In genomic region chr11:128859563-128860441, GRCh38 we compare ENCODE assay signal across 7 cellular contexts. TPM values are rescaled to one million over a fixed set of nuclear protein-coding genes. Genes with fewer than 3 reads are reported as not detected.
DNase-seq lines count a peak whose midpoint lies in the region; ATAC-seq and TF ChIP-seq lines count a peak whose summit lies in the region.

No MANE protein-coding gene starts in this region.

- H3K9me3 ChIP-seq in OCI-LY1 (ENCODE audit: low read length) (no peaks in the 10 kb centered on the region), upper lobe of right lung (no peaks in the 10 kb centered on the region)

- H3K27ac ChIP-seq in OCI-LY1 (ENCODE audit: low read depth, low read length, poor library complexity, severe bottlenecking) (no peak overlapping the region), foreskin keratinocyte (no peak overlapping the region), upper lobe of right lung (no peak overlapping the region)

- DNase-seq in activated T-cell treated with anti-CD3 and anti-CD28 coated beads, Interleukin-2, amount 50 U/mL, for 1 hour = peak; percentile 77
- DNase-seq in foreskin keratinocyte (peak in 1 of 2 donors; percentile 28), posterior cingulate gyrus (peak in 6 of 10 donors; percentile 23 to 89 (median 46)), upper lobe of right lung (peak; percentile 91)

- H3K9ac ChIP-seq in OCI-LY1 (ENCODE audit: low read length) = no peak overlapping the region; the same call in 1 of the 2 replicates

- no peak overlapping the region for H3K4me3 ChIP-seq in OCI-LY1 (ENCODE audit: low read depth, low read length, poor library complexity, severe bottlenecking)
- no peak overlapping the region for H3K4me3 ChIP-seq in upper lobe of right lung

- intact Hi-C loops in posterior cingulate gyrus (cut with DNase I) (loop anchor here (1.0 kb wide), 1 partner anchor 688 kb away; no protein-coding TSS in a partner anchor), upper lobe of right lung (cut with DNase I) (no loop called here)

- H3F3A ChIP-seq in OCI-LY1 (ENCODE audit: insufficient read depth, low read length) = no peaks in the 10 kb centered on the region

- no peaks in the 10 kb centered on the region for H3K27me3 ChIP-seq in OCI-LY1 (ENCODE audit: insufficient read depth, low read length)
- H3K27me3 ChIP-seq in foreskin keratinocyte = peaks cover 14% of the 10 kb centered on the region
- no peaks in the 10 kb centered on the region for H3K27me3 ChIP-seq in upper lobe of right lung

- H2AFZ ChIP-seq in OCI-LY1 (ENCODE audit: low read length) = no peak overlapping the region

- peak; percentile 92 for ATAC-seq in GM18868 (IDR thresholded peaks at IDR 0.05; ENCODE audit: unreplicated experiment)
- ATAC-seq in HG02885 (IDR thresholded peaks at IDR 0.05; ENCODE audit: poor library complexity, unreplicated experiment) = peak; percentile 86
- ATAC-seq in foreskin keratinocyte = peak; percentile 73
- ATAC-seq in upper lobe of right lung = peak; percentile 95

- TF ChIP-seq CTCF in OCI-LY1 (IDR thresholded peaks at IDR 0.05; ENCODE audit: low read length) = peak; percentile 87
- TF ChIP-seq CTCF in foreskin keratinocyte (conservative IDR thresholded peaks at IDR 0.05) = peak; percentile 87
- peak; percentile 99 for TF ChIP-seq CTCF in upper lobe of right lung (IDR thresholded peaks at IDR 0.05)

- no peaks in the 10 kb centered on the region for H3K79me2 ChIP-seq in OCI-LY1 (ENCODE audit: insufficient read depth, low read length)

- H3K4me2 ChIP-seq in OCI-LY1 (ENCODE audit: low read length) = no peak overlapping the region; the same call in 1 of the 2 replicates

- no peaks in the 10 kb centered on the region for H3K9me2 ChIP-seq in OCI-LY1 (ENCODE audit: low read depth, low read length)

- H3K4me1 ChIP-seq in OCI-LY1 (ENCODE audit: insufficient read depth, low read length, severe bottlenecking) (peaks cover 9% of the 10 kb centered on the region), foreskin keratinocyte (peaks cover 6% of the 10 kb centered on the region), upper lobe of right lung (no peaks in the 10 kb centered on the region)

- no peaks in the 10 kb centered on the region for H3K36me3 ChIP-seq in OCI-LY1 (ENCODE audit: insufficient read depth, low read length)
- no peaks in the 10 kb centered on the region for H3K36me3 ChIP-seq in upper lobe of right lung

- no peaks in the 10 kb centered on the region for H4K20me1 ChIP-seq in OCI-LY1 (ENCODE audit: insufficient read depth, low read length)

RNA-seq across cellular contexts. Expression of gene KCNJ1, which starts 7.3 kb away (rescaled TPM):
- total RNA-seq in foreskin keratinocyte = 0.03 TPM in 1 of 2 replicates, not detected in the other
- not detected in 2 replicates for polyA plus RNA-seq in foreskin keratinocyte
- total RNA-seq in upper lobe of right lung = 0.23 TPM

RNA-seq across cellular contexts. Expression of gene KCNJ5, which starts 31.4 kb away (rescaled TPM):
- total RNA-seq in foreskin keratinocyte (0.95 and 3.8 TPM in 2 replicates), upper lobe of right lung (8.5 TPM)
- polyA plus RNA-seq in foreskin keratinocyte = 0.65 and 2.5 TPM in 2 replicates
